In genomic region chr15:44796508-44796907, GRCh38 we compare ENCODE assay signal across 23 cellular contexts.
"Had no signal": no experiment of that assay in that cellular context is flagged by ENCODE, and none has a peak within 500 bp of the region (broad histone marks: within the 10 kb centered on the region; RNA-seq: fewer than 3 reads in every experiment).

No MANE protein-coding gene starts in this region.

- DNase-seq: colonic mucosa; cortex of kidney; effector CD8-positive, alpha-beta T cell; effector memory CD8-positive, alpha-beta T cell; endodermal cell; foreskin keratinocyte; glutamatergic neuron; head of caudate nucleus; heart right ventricle; hippocampal formation; left cardiac atrium; left lung; left ventricle myocardium superior; lower lobe of right lung; mesendoderm; midbrain; naive thymus-derived CD4-positive, alpha-beta T cell had no signal

- H3K36me3 ChIP-seq: colonic mucosa, esophagus muscularis mucosa, heart right ventricle, left lung, lower lobe of right lung had no signal

- FAIRE-seq: endometrium, frontal cortex, islet of Langerhans, keratinocyte had no signal

- H3K4me3 ChIP-seq: colonic mucosa, esophagus muscularis mucosa, heart right ventricle, left lung, lower lobe of right lung had no signal

- ATAC-seq: effector memory CD8-positive, alpha-beta T cell; foreskin keratinocyte; heart right ventricle; left cardiac atrium; left lung; left ventricle myocardium superior; lower lobe of right lung; naive thymus-derived CD4-positive, alpha-beta T cell had no signal

- H3K9me3 ChIP-seq: colonic mucosa, esophagus muscularis mucosa, heart right ventricle, left lung, lower lobe of right lung had no signal

- H3K4me1 ChIP-seq: colonic mucosa, esophagus muscularis mucosa, foreskin keratinocyte, left lung, lower lobe of right lung had no signal

- H3K27me3 ChIP-seq: colonic mucosa, heart right ventricle, left lung had no signal

- H3K27ac ChIP-seq: colonic mucosa, epithelial cell of prostate, esophagus muscularis mucosa, foreskin keratinocyte, heart right ventricle, left lung, lower lobe of right lung had no signal
